In genomic region chr1:86866665-86867064, GRCh38 we compare ENCODE assay signal across 16 cellular contexts. TPM values are rescaled to one million over a fixed set of nuclear protein-coding genes. Genes with fewer than 3 reads are reported as not detected.
A peak's percentile ranks its signal among the peaks of the same experiment; 100 is the strongest.
DNase-seq lines count a peak whose midpoint lies in the region; ATAC-seq and TF ChIP-seq lines count a peak whose summit lies in the region.
"Had no signal": no experiment of that assay in that cellular context is flagged by ENCODE, and none has a peak within 500 bp of the region (broad histone marks: within the 10 kb centered on the region; RNA-seq: fewer than 3 reads in every experiment).

No MANE protein-coding gene starts in this region.

- ATAC-seq in GM18909 (IDR thresholded peaks at IDR 0.05; ENCODE audit: poor library complexity, unreplicated experiment) (peak; percentile 41), T-cell (replicated peaks in 1 of 4) (no peak), body of pancreas (no peak), GM19463 (IDR thresholded peaks at IDR 0.05; ENCODE audit: unreplicated experiment) (no peak)
- ATAC-seq: stimulated activated naive CD8-positive, alpha-beta T cell treated with anti-CD3 and anti-CD28 coated beads, Interleukin-15, Interleukin-2, amounts not matched to agents 100 U/mL and 50 U/mL, for 24 hours had no signal

- TF ChIP-seq POLR2A in body of pancreas (IDR thresholded peaks at IDR 0.05) = no peak

- POLR2A ChIA-PET in T-cell (lab: Charles Lee) = no interaction called here

- peak overlapping the region; percentile 15 to 34 for H3K27ac Mint-ChIP-seq in T-cell
- H3K27ac Mint-ChIP-seq: T-helper 1 cell treated with Interleukin-12 subunit alpha and Interleukin-12 subunit beta and Interleukin-4 antibody, amounts not matched to agents 30 μg/mL and 1 μg/mL, for 36 hours had no signal

- no peak overlapping the region for H3K4me3 Mint-ChIP-seq in T-cell
- H3K4me3 Mint-ChIP-seq: T-helper 1 cell treated with Interleukin-12 subunit alpha and Interleukin-12 subunit beta and Interleukin-4 antibody, amounts not matched to agents 30 μg/mL and 1 μg/mL, for 36 hours had no signal

- no peaks in the 10 kb centered on the region for H3K27me3 Mint-ChIP-seq in T-cell

- H3K4me1 ChIP-seq in body of pancreas = no peaks in the 10 kb centered on the region

- CTCF ChIA-PET in T-cell (lab: Charles Lee) = no interaction called here

- peaks cover 8 to 28% (median 26%) of the 10 kb centered on the region in 3 donors for H3K4me1 Mint-ChIP-seq in T-cell

- H3K4me3 ChIP-seq in fibroblast of villous mesenchyme (ENCODE audit: low read depth, low read length) (no peak overlapping the region), MG63 (no peak overlapping the region), body of pancreas (no peak overlapping the region)

- no peaks in the 10 kb centered on the region for H3K9me3 Mint-ChIP-seq in T-cell
- H3K9me3 Mint-ChIP-seq: T-helper 1 cell treated with Interleukin-12 subunit alpha and Interleukin-12 subunit beta and Interleukin-4 antibody, amounts not matched to agents 30 μg/mL and 1 μg/mL, for 36 hours had no signal

- no peak overlapping the region for H3K27ac ChIP-seq in body of pancreas

- H3K36me3 ChIP-seq in MG63 = peaks cover 5% of the 10 kb centered on the region; the same call in 1 of the 2 replicates
- H3K36me3 ChIP-seq in body of pancreas (replicated peaks in 1 of 2; ENCODE audit: insufficient read depth in 1 of 2, low read depth in 2 of 2) = no peaks in the 10 kb centered on the region

- H3K36me3 Mint-ChIP-seq in T-cell = peaks cover 18% of the 10 kb centered on the region

- intact Hi-C loops in body of pancreas (cut with DNase I) = no loop called here

- H3K27me3 ChIP-seq in MG63 (no peaks in the 10 kb centered on the region), body of pancreas (no peaks in the 10 kb centered on the region)

- no peaks in the 10 kb centered on the region for H3K9me3 ChIP-seq in MG63
- H3K9me3 ChIP-seq in body of pancreas = no peaks in the 10 kb centered on the region

- DNase-seq in AG08396 (ENCODE audit: low spot score) = peak; percentile 13
- no peak for DNase-seq in T-cell
- peak; percentile 77 for DNase-seq in fibroblast of villous mesenchyme (ENCODE audit: low read depth)
- no peak for DNase-seq in MG63
- DNase-seq in body of pancreas = no peak
- no peak for DNase-seq in COLO829 (ENCODE audit: low spot score)
- DNase-seq: C1 segment of cervical spinal cord; foreskin melanocyte; NCI-H1105 treated with DMSO at 0.1 percent for 48 hours; NCI-H510A; retina; stimulated activated CD4-positive, alpha-beta T cell treated with anti-CD3 and anti-CD28 coated beads, Interleukin-4, amount 100 ng/mL, for 4 hours; stimulated activated naive CD8-positive, alpha-beta T cell treated with anti-CD3 and anti-CD28 coated beads, Interleukin-15, Interleukin-2, amounts not matched to agents 100 U/mL and 50 U/mL, for 24 hours had no signal

- no peak for TF ChIP-seq CTCF in fibroblast of villous mesenchyme (IDR thresholded peaks at IDR 0.05; ENCODE audit: insufficient read depth, low read depth, low read length)
- no peak for TF ChIP-seq CTCF in body of pancreas (IDR thresholded peaks at IDR 0.05)

RNA-seq across cellular contexts. Expression of gene SELENOF, which starts 47.3 kb away (rescaled TPM):
- 100 to 1,000 TPM; 141 to 165 (median 145) TPM for total RNA-seq in T-cell
- total RNA-seq in fibroblast of villous mesenchyme = 168 and 275 TPM in 2 replicates
- 202 and 203 TPM in 2 replicates for total RNA-seq in MG63 (2014; rRNA removed; shearing (Covaris generic); ENCODE audit: low replicate concordance)
- 10 to 100 TPM; 67.6 to 70.0 TPM for total RNA-seq in body of pancreas

RNA-seq across cellular contexts. Expression of gene HS2ST1, which starts 47.8 kb away (rescaled TPM):
- total RNA-seq in T-cell (10 to 100 TPM; 10.5 to 14.0 (median 11.0) TPM), fibroblast of villous mesenchyme (18.4 and 18.6 TPM in 2 replicates), body of pancreas (10 to 100 TPM in 1 of 2 donors, 1 to 10 TPM in 1; 6.3 to 12.2 TPM)
- 7.8 and 17.4 TPM in 2 replicates for total RNA-seq in MG63 (2014; rRNA removed; shearing (Covaris generic); ENCODE audit: low replicate concordance)

Comparison
In these comparisons a context has a peak if more than half of its experiments do, and no peak if none do; other contexts are left out.
1. DNase-seq: peak in AG08396 (single experiment) and fibroblast of villous mesenchyme (single experiment); none in T-cell (0 of 34), MG63 (single experiment), body of pancreas (0 of 4) and COLO829 (single experiment).